In the genomic region with DNA sequence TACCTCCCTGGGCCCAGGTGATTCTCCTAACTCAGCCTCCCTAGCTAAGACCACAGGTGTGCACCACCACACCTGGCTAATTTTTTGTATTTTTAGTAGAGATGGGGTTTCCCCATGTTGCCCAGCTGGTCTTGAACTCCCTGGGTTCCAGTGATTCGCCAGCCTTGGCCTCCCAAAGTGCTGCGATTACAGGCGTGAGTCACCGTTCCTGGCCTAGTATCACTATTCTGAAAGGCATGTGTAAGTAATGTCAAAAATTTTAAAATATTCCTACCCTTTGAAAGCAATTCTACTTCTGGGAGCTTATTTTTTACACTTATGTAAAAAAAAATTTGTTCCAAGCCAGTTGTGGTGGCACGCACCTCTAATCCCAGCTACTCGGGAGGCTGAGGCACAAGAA, we compare ENCODE assay signal across 18 cellular contexts. TPM values are rescaled to one million over a fixed set of nuclear protein-coding genes. Genes with fewer than 3 reads are reported as not detected.
DNase-seq lines count a peak whose midpoint lies in the region; ATAC-seq and TF ChIP-seq lines count a peak whose summit lies in the region.
"Had no signal": no experiment of that assay in that cellular context is flagged by ENCODE, and none has a peak within 500 bp of the region (broad histone marks: within the 10 kb centered on the region; RNA-seq: fewer than 3 reads in every experiment).

No MANE protein-coding gene starts in this region.

- in situ Hi-C loops in brain microvascular endothelial cell (cut with HindIII; ENCODE audit: low pct_ligation_motif_present, low sequenced_read_pairs) = no loop called here

- no peaks in the 10 kb centered on the region for H3K4me1 Mint-ChIP-seq in HFFc6 (ENCODE audit: low read depth)
- H3K4me1 Mint-ChIP-seq in activated CD8-positive, alpha-beta T cell treated with anti-CD3 and anti-CD28 coated beads for 36 hours (ENCODE audit: low read depth) = no peaks in the 10 kb centered on the region
- H3K4me1 Mint-ChIP-seq: activated naive CD8-positive, alpha-beta T cell treated with anti-CD3 and anti-CD28 coated beads, Interleukin-2, amount 10 ng/mL, durations not matched to agents 7 days and 5 days; stimulated activated effector memory CD8-positive, alpha-beta T cell treated with anti-CD3 and anti-CD28 coated beads, Interleukin-12 subunit alpha, Interleukin-12 subunit beta, amount 100 ng/mL, for 72 hours had no signal

- no peak for ATAC-seq in upper lobe of right lung
- ATAC-seq in activated CD8-positive, alpha-beta T cell treated with anti-CD3 and anti-CD28 coated beads for 36 hours = no peak
- ATAC-seq: activated CD4-positive, CD25-positive, alpha-beta regulatory T cell treated with anti-CD3 and anti-CD28 coated beads, Interleukin-2, amount 50 U/mL, for 24 hours; pancreas; stimulated activated effector memory CD8-positive, alpha-beta T cell treated with anti-CD3 and anti-CD28 coated beads, Interleukin-12 subunit alpha, Interleukin-12 subunit beta, amount 100 ng/mL, for 72 hours had no signal

- peaks cover 8% of the 10 kb centered on the region for H3K27me3 Mint-ChIP-seq in HFFc6 (ENCODE audit: insufficient read depth)
- H3K27me3 Mint-ChIP-seq in activated CD8-positive, alpha-beta T cell treated with anti-CD3 and anti-CD28 coated beads for 36 hours = peaks cover 1% of the 10 kb centered on the region
- H3K27me3 Mint-ChIP-seq: activated naive CD8-positive, alpha-beta T cell treated with anti-CD3 and anti-CD28 coated beads, Interleukin-2, amount 10 ng/mL, durations not matched to agents 7 days and 5 days; CD4-positive, alpha-beta T cell; naive B cell had no signal

- DNase-seq in AG10803 (ENCODE audit: low read depth) = peak; percentile 2
- peak; percentile 9 for DNase-seq in HFFc6
- DNase-seq in brain microvascular endothelial cell = peak; percentile 59
- peak; percentile 62 for DNase-seq in islet precursor cell
- DNase-seq in upper lobe of right lung = no peak
- DNase-seq in activated gamma-delta T cell treated with Interleukin-2 at 50 U/mL for 16 hours = no peak
- DNase-seq in activated CD8-positive, alpha-beta T cell treated with anti-CD3 and anti-CD28 coated beads for 36 hours = no peak
- DNase-seq in HuH-7 (ENCODE audit: low spot score) = no peak
- DNase-seq: activated naive CD8-positive, alpha-beta T cell treated with anti-CD3 and anti-CD28 coated beads, Interleukin-2, amount 10 ng/mL, durations not matched to agents 7 days and 5 days; CD4-positive, alpha-beta T cell; dermis blood vessel endothelial cell; mesenchymal stem cell; naive B cell; NCI-H526; pancreas; T1000 had no signal

- no peaks in the 10 kb centered on the region for H3K27me3 ChIP-seq in brain microvascular endothelial cell (replicated peaks)
- no peaks in the 10 kb centered on the region for H3K27me3 ChIP-seq in upper lobe of right lung
- H3K27me3 ChIP-seq: pancreas had no signal

- POLR2A ChIA-PET in activated CD8-positive, alpha-beta T cell treated with anti-CD3 and anti-CD28 coated beads for 36 hours (lab: Charles Lee) = no interaction called here

- H3K36me3 Mint-ChIP-seq in HFFc6 (ENCODE audit: low read depth) = no peaks in the 10 kb centered on the region; the same call in 1 of the 2 replicates
- no peaks in the 10 kb centered on the region for H3K36me3 Mint-ChIP-seq in activated CD8-positive, alpha-beta T cell treated with anti-CD3 and anti-CD28 coated beads for 36 hours (ENCODE audit: low read depth)
- H3K36me3 Mint-ChIP-seq: activated naive CD8-positive, alpha-beta T cell treated with anti-CD3 and anti-CD28 coated beads, Interleukin-2, amount 10 ng/mL, durations not matched to agents 7 days and 5 days; stimulated activated effector memory CD8-positive, alpha-beta T cell treated with anti-CD3 and anti-CD28 coated beads, Interleukin-12 subunit alpha, Interleukin-12 subunit beta, amount 100 ng/mL, for 72 hours had no signal

- H3K36me3 ChIP-seq in brain microvascular endothelial cell (replicated peaks) (no peaks in the 10 kb centered on the region), upper lobe of right lung (no peaks in the 10 kb centered on the region)
- H3K36me3 ChIP-seq: pancreas had no signal

- H3K4me1 ChIP-seq in upper lobe of right lung = no peaks in the 10 kb centered on the region

- H3K4me3 ChIP-seq in AG10803 (ENCODE audit: low read length) (no peak overlapping the region), brain microvascular endothelial cell (ENCODE audit: low read depth, low read length) (no peak overlapping the region), upper lobe of right lung (no peak overlapping the region)
- H3K4me3 ChIP-seq: pancreas had no signal

- peaks cover 4% of the 10 kb centered on the region; the same call in 1 of the 2 replicates for H3K9me3 Mint-ChIP-seq in HFFc6
- H3K9me3 Mint-ChIP-seq in activated CD8-positive, alpha-beta T cell treated with anti-CD3 and anti-CD28 coated beads for 36 hours = no peaks in the 10 kb centered on the region
- H3K9me3 Mint-ChIP-seq: CD4-positive, alpha-beta T cell had no signal

- TF ChIP-seq CTCF in AG10803 (conservative IDR thresholded peaks at IDR 0.05; ENCODE audit: low read length) = no peak
- TF ChIP-seq CTCF in HFFc6 (IDR thresholded peaks at IDR 0.05) = no peak
- no peak for TF ChIP-seq CTCF in brain microvascular endothelial cell (IDR thresholded peaks at IDR 0.05; ENCODE audit: low read depth, low read length, missing control alignments)
- TF ChIP-seq CTCF in upper lobe of right lung (IDR thresholded peaks at IDR 0.05) = no peak
- TF ChIP-seq CTCF in activated CD8-positive, alpha-beta T cell treated with anti-CD3 and anti-CD28 coated beads for 36 hours (IDR thresholded peaks at IDR 0.05) = no peak

- intact Hi-C loops in upper lobe of right lung (cut with DNase I) = no loop called here
- intact Hi-C loops in activated CD8-positive, alpha-beta T cell treated with anti-CD3 and anti-CD28 coated beads for 36 hours (cut with micrococcal nuclease) = no loop called here

- H3K27ac ChIP-seq in brain microvascular endothelial cell (no peak overlapping the region), upper lobe of right lung (no peak overlapping the region)
- H3K27ac ChIP-seq: pancreas had no signal

- no peak overlapping the region for H3K27ac Mint-ChIP-seq in HFFc6
- no peak overlapping the region for H3K27ac Mint-ChIP-seq in activated CD8-positive, alpha-beta T cell treated with anti-CD3 and anti-CD28 coated beads for 36 hours
- H3K27ac Mint-ChIP-seq: activated naive CD8-positive, alpha-beta T cell treated with anti-CD3 and anti-CD28 coated beads, Interleukin-2, amount 10 ng/mL, durations not matched to agents 7 days and 5 days; CD4-positive, alpha-beta T cell; naive B cell; stimulated activated effector memory CD8-positive, alpha-beta T cell treated with anti-CD3 and anti-CD28 coated beads, Interleukin-12 subunit alpha, Interleukin-12 subunit beta, amount 100 ng/mL, for 72 hours had no signal

- CTCF ChIA-PET in activated CD8-positive, alpha-beta T cell treated with anti-CD3 and anti-CD28 coated beads for 36 hours (lab: Charles Lee) = no interaction called here

- H3K9me3 ChIP-seq in upper lobe of right lung = no peaks in the 10 kb centered on the region
- H3K9me3 ChIP-seq: pancreas had no signal

- no peak overlapping the region for H3K4me3 Mint-ChIP-seq in HFFc6
- H3K4me3 Mint-ChIP-seq in activated CD8-positive, alpha-beta T cell treated with anti-CD3 and anti-CD28 coated beads for 36 hours = no peak overlapping the region
- H3K4me3 Mint-ChIP-seq: activated naive CD8-positive, alpha-beta T cell treated with anti-CD3 and anti-CD28 coated beads, Interleukin-2, amount 10 ng/mL, durations not matched to agents 7 days and 5 days; CD4-positive, alpha-beta T cell; naive B cell; stimulated activated effector memory CD8-positive, alpha-beta T cell treated with anti-CD3 and anti-CD28 coated beads, Interleukin-12 subunit alpha, Interleukin-12 subunit beta, amount 100 ng/mL, for 72 hours had no signal

RNA-seq across cellular contexts. Expression of a gene that starts 27.1 kb away (rescaled TPM):
- total RNA-seq in HFFc6 (2021; fragmentation: NEBNext Ultra II Directional; extraction: Animal tissue kit (Norgen Biotek cat#: 25700)) = 10 to 100 TPM in 4 of 6 experiments, 1 to 10 TPM in 2; 6.7 to 15.3 (median 13.0) TPM
- 19.2 TPM for total RNA-seq in upper lobe of right lung
- under 1 TPM; 0.20 to 0.29 TPM for total RNA-seq in activated CD8-positive, alpha-beta T cell treated with anti-CD3 and anti-CD28 coated beads for 36 hours

Comparison
In these comparisons a context has a peak if more than half of its experiments do, and no peak if none do; other contexts are left out.
1. DNase-seq: peak in AG10803 (single experiment), HFFc6 (single experiment), brain microvascular endothelial cell (single experiment) and islet precursor cell (single experiment); none in upper lobe of right lung (single experiment), activated gamma-delta T cell treated with Interleukin-2 at 50 U/mL for 16 hours (single experiment), activated CD8-positive, alpha-beta T cell treated with anti-CD3 and anti-CD28 coated beads for 36 hours (single experiment) and HuH-7 (single experiment).
2. RNA of a gene that starts 27.1 kb away (total RNA-seq): 19.2 TPM in upper lobe of right lung (single experiment) and 6.7 to 15.3 TPM in HFFc6; 0.20 to 0.29 TPM in activated CD8-positive, alpha-beta T cell treated with anti-CD3 and anti-CD28 coated beads for 36 hours; every median in the first group is over 4 times any median in the second.